ENCODE assay signal across 23 cellular contexts in the genomic region with DNA sequence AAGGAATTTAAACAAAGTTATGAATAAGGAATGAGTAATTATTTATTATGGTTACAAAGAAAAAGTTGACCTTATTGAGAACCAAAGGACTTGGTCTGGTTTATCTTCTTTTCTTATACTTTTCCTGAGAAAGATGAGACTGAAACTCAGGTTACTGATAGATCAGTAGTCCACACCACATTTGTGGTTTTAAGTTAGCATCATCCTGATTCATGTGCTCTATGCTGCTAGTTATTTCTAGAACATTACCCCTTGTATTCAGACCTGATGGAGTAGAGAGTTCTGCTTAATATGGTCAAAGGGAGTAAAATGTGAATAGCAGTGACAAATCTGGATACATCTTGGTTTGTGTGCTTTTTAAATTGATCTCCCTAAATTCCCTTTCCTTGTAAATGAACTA.
A peak's percentile ranks its signal among the peaks of the same experiment; 100 is the strongest.
DNase-seq lines count a peak whose midpoint lies in the region; ATAC-seq, FAIRE-seq and TF ChIP-seq lines count a peak whose summit lies in the region.
"Had no signal": no experiment of that assay in that cellular context is flagged by ENCODE, and none has a peak within 500 bp of the region (broad histone marks: within the 10 kb centered on the region; RNA-seq: fewer than 3 reads in every experiment).

No MANE protein-coding gene starts in this region.

- no peak overlapping the region for H3K27ac Mint-ChIP-seq in CD4-positive, alpha-beta T cell

- H3K9me3 ChIP-seq in GM12878 (replicated peaks; ENCODE audit: control insufficient read depth, insufficient read depth, low read length) (no peaks in the 10 kb centered on the region), esophagus muscularis mucosa (no peaks in the 10 kb centered on the region)
- H3K9me3 ChIP-seq in CD4-positive, alpha-beta T cell (ENCODE audit: control insufficient read depth, low read length), result no peaks in the 10 kb centered on the region
- H3K9me3 ChIP-seq: BE2C, MG63, SJCRH30 had no signal

- no peaks in the 10 kb centered on the region for H3K9me3 Mint-ChIP-seq in CD4-positive, alpha-beta T cell

- TF ChIP-seq RAD21 in GM12878 (IDR thresholded peaks at IDR 0.05; ENCODE audit: insufficient read depth, low read depth, low read length), result no peak

- TF ChIP-seq CTCF in GM06990 (IDR thresholded peaks at IDR 0.05; ENCODE audit: insufficient read depth, low read length, poor library complexity, severe bottlenecking), result no peak
- no peak for TF ChIP-seq CTCF in GM12878 (IDR thresholded peaks at IDR 0.05 in 2 of 3, conservative IDR thresholded peaks at IDR 0.05 in 1 of 3; ENCODE audit: control insufficient read depth in 2 of 3, extremely low read depth in 1 of 3, insufficient read depth in 1 of 3, low read depth in 3 of 3, low read length in 3 of 3)
- no peak for TF ChIP-seq CTCF in esophagus muscularis mucosa (IDR thresholded peaks at IDR 0.05)
- no peak for TF ChIP-seq CTCF in CD4-positive, alpha-beta T cell (IDR thresholded peaks at IDR 0.05)

- POLR2A ChIA-PET in GM12878 (lab: Charles Lee), result no interaction called here
- POLR2A ChIA-PET in CD4-positive, alpha-beta T cell (lab: Charles Lee), result no interaction called here

- no peak overlapping the region for H3K4me3 ChIP-seq in GM06990 (replicated peaks; ENCODE audit: low read depth, low read length)
- no peak overlapping the region for H3K4me3 ChIP-seq in GM12878
- H3K4me3 ChIP-seq in esophagus muscularis mucosa, result no peak overlapping the region
- H3K4me3 ChIP-seq: MG63, SJCRH30 had no signal

- H3K27ac ChIP-seq in GM12878 (ENCODE audit: control insufficient read depth, insufficient read depth), result no peak overlapping the region
- no peak overlapping the region for H3K27ac ChIP-seq in esophagus muscularis mucosa (replicated peaks in 1 of 4)
- H3K27ac ChIP-seq in CD4-positive, alpha-beta T cell (ENCODE audit: low read depth, low read length), result no peak overlapping the region
- H3K27ac ChIP-seq: SJCRH30 had no signal

- H2AFZ ChIP-seq in GM12878 (ENCODE audit: control insufficient read depth, low read depth, low read length), result no peak overlapping the region

- H3K36me3 ChIP-seq in GM06990 (ENCODE audit: control insufficient read depth, insufficient read depth, low read length) (no peaks in the 10 kb centered on the region), GM12878 (ENCODE audit: control insufficient read depth in 2 of 2, insufficient read depth in 2 of 2, low read length in 1 of 2) (no peaks in the 10 kb centered on the region), esophagus muscularis mucosa (no peaks in the 10 kb centered on the region)
- H3K36me3 ChIP-seq: BE2C, MG63, SJCRH30 had no signal

- FAIRE-seq in GM12878 (lab: Jason Lieb, UNC), result no peak
- FAIRE-seq: GM12891 had no signal

- H3K36me3 Mint-ChIP-seq in CD4-positive, alpha-beta T cell (ENCODE audit: low read depth), result no peaks in the 10 kb centered on the region

- H3K4me1 Mint-ChIP-seq in CD4-positive, alpha-beta T cell (ENCODE audit: low read depth), result no peaks in the 10 kb centered on the region

- peak; percentile 63 for ATAC-seq in HG03565 (IDR thresholded peaks at IDR 0.05; ENCODE audit: unreplicated experiment)
- peak; percentile 79 for ATAC-seq in GM12878
- ATAC-seq in CD4-positive, alpha-beta T cell (ENCODE audit: poor library complexity), result no peak
- ATAC-seq: Panc1 had no signal

- no peak overlapping the region for H3K4me3 Mint-ChIP-seq in CD4-positive, alpha-beta T cell

- SMC1A ChIA-PET in GM12878 (lab: Charles Lee; ENCODE audit: uncharacterized antibody, unreplicated experiment), result no interaction called here

- H3K4me2 ChIP-seq in GM12878 (ENCODE audit: control insufficient read depth, insufficient read depth), result no peak overlapping the region

- CTCF ChIA-PET in GM12878 (lab: Yijun Ruan, JAX), result no interaction called here
- CTCF ChIA-PET in CD4-positive, alpha-beta T cell (lab: Charles Lee), result no interaction called here

- BruUV-seq in GM12878 (replicated peaks; lab: Mats Ljungman, UMichigan), result no TSS peak

- H3K27me3 ChIP-seq in GM06990 (replicated peaks; ENCODE audit: control insufficient read depth, insufficient read depth, low read length), result no peaks in the 10 kb centered on the region
- no peaks in the 10 kb centered on the region for H3K27me3 ChIP-seq in GM12878 (replicated peaks in 1 of 2; ENCODE audit: control insufficient read depth in 2 of 2, insufficient read depth in 2 of 2, low read length in 1 of 2)
- no peaks in the 10 kb centered on the region for H3K27me3 ChIP-seq in esophagus muscularis mucosa
- H3K27me3 ChIP-seq in CD4-positive, alpha-beta T cell (ENCODE audit: control insufficient read depth, insufficient read depth, low read length), result no peaks in the 10 kb centered on the region
- H3K27me3 ChIP-seq: BE2C, MG63, SJCRH30 had no signal

- TF ChIP-seq EP300 in GM12878 (IDR thresholded peaks at IDR 0.05; ENCODE audit: borderline replicate concordance in 1 of 2, control insufficient read depth in 1 of 2, low read depth in 2 of 2, low read length in 2 of 2) (no peak), esophagus muscularis mucosa (IDR thresholded peaks at IDR 0.05) (no peak)

- DNase-seq in GM06990 (ENCODE audit: extremely low read depth, insufficient read length), result peak; percentile 9
- DNase-seq in GM12878 (ENCODE audit: low read depth, low spot score), result no peak
- peak; percentile 44 for DNase-seq in myocyte (ENCODE audit: low read depth)
- no peak for DNase-seq in erythroblast (lab: John Stamatoyannopoulos, UW)
- no peak for DNase-seq in esophagus muscularis mucosa (ENCODE audit: extremely low spot score)
- no peak for DNase-seq in SHP77 treated with DMSO at 0.1 percent for 48 hours (lab: John Stamatoyannopoulos, UW)
- DNase-seq in CD4-positive, alpha-beta T cell, result no peak
- DNase-seq: BE2C; EL; GOT3; Kasumi-1; MG63; NCI-H1092; NCI-H1436 treated with DMSO at 0.1 percent for 48 hours; NCI-H1930; NCI-H226; NCI-H510A treated with DMSO at 0.1 percent for 48 hours; NCI-H748 treated with DMSO at 0.1 percent for 48 hours; NK-92 treated with Interleukin-12 subunit alpha and Interleukin-12 subunit beta, amount 100 ng/mL, for 24 hours; SJCRH30 had no signal

- H3K79me2 ChIP-seq in GM12878 (ENCODE audit: control insufficient read depth, insufficient read depth, low read length), result no peaks in the 10 kb centered on the region

- in situ Hi-C loops in GM12878 (cut with MboI), result no loop called here

- H3K9ac ChIP-seq in GM12878 (ENCODE audit: control insufficient read depth, insufficient read depth, low read length), result no peak overlapping the region

- no peaks in the 10 kb centered on the region for H4K20me1 ChIP-seq in GM12878 (ENCODE audit: control insufficient read depth, insufficient read depth)

- intact Hi-C loops in GM12878 (cut with micrococcal nuclease; ENCODE audit: unreplicated experiment), result no loop called here
- intact Hi-C loops in esophagus muscularis mucosa (cut with DNase I), result no loop called here
- intact Hi-C loops in CD4-positive, alpha-beta T cell (cut with DNase I, micrococcal nuclease), result no loop called here

- no peak for TF ChIP-seq POLR2A in GM12878 (IDR thresholded peaks at IDR 0.05; ENCODE audit: low read depth, low read length)
- TF ChIP-seq POLR2A in erythroblast (IDR thresholded peaks at IDR 0.05; ENCODE audit: low read length), result no peak
- no peak for TF ChIP-seq POLR2A in esophagus muscularis mucosa (IDR thresholded peaks at IDR 0.05; ENCODE audit: low read depth)

- H3K27me3 Mint-ChIP-seq in CD4-positive, alpha-beta T cell, result no peaks in the 10 kb centered on the region

- RAD21 ChIA-PET in GM12878 (lab: Charles Lee; ENCODE audit: unreplicated experiment), result no interaction called here

- H3K4me1 ChIP-seq in GM12878 (ENCODE audit: control insufficient read depth, insufficient read depth, low read length), result no peaks in the 10 kb centered on the region
- H3K4me1 ChIP-seq in esophagus muscularis mucosa, result peaks cover 0 to 20% (median 5%) of the 10 kb centered on the region in 4 donors
- H3K4me1 ChIP-seq: BE2C, SJCRH30 had no signal

TF ChIP-seq in GM12878, 131 proteins besides CTCF, POLR2A, EP300 and RAD21:
- TF ChIP-seq RUNX3 (IDR thresholded peaks at IDR 0.05; ENCODE audit: low read length), result peak; percentile 63; the same call in 1 of the 2 replicates
- TF ChIP-seq MTA2 (IDR thresholded peaks at IDR 0.05; ENCODE audit: low read depth), result no peak

Comparison
In these comparisons a context has a peak if more than half of its experiments do, and no peak if none do; other contexts are left out.
1. DNase-seq: peak in GM06990 (single experiment) and myocyte (single experiment); none in GM12878 (single experiment), erythroblast (0 of 2), esophagus muscularis mucosa (single experiment), SHP77 treated with DMSO at 0.1 percent for 48 hours (single experiment) and CD4-positive, alpha-beta T cell (0 of 10).